In genomic region chr2:62383843-62384242, GRCh38 we compare ENCODE assay signal across 20 cellular contexts.
DNase-seq lines count a peak whose midpoint lies in the region; ATAC-seq and TF ChIP-seq lines count a peak whose summit lies in the region.
"Had no signal": no experiment of that assay in that cellular context is flagged by ENCODE, and none has a peak within 500 bp of the region (broad histone marks: within the 10 kb centered on the region; RNA-seq: fewer than 3 reads in every experiment).

No MANE protein-coding gene starts in this region.

- DNase-seq in MCF 10A (ENCODE audit: unreplicated experiment): peak; percentile 3
- no peak for DNase-seq in breast epithelium (ENCODE audit: low spot score in 2 of 2)
- peak; percentile 43 for DNase-seq in T1000 (lab: John Stamatoyannopoulos, UW)
- peak; percentile 1 for DNase-seq in fibroblast of pulmonary artery (ENCODE audit: low read depth)
- DNase-seq in HuH-7.5 (ENCODE audit: low spot score): no peak
- no peak for DNase-seq in left lung
- no peak for DNase-seq in COLO668 (lab: John Stamatoyannopoulos, UW; ENCODE audit: unreplicated experiment)
- DNase-seq: activated CD4-positive, alpha-beta T cell treated with anti-CD3 and anti-CD28 coated beads, Interleukin-2, amount 50 U/mL, for 48 hours; activated T-cell treated with anti-CD3 and anti-CD28 coated beads, Interleukin-2, amount 50 U/mL, for 4 hours; lower lobe of right lung; naive thymus-derived CD4-positive, alpha-beta T cell; NCI-H187 treated with DMSO at 0.1 percent for 48 hours; Right ventricle myocardium superior; stimulated activated CD8-positive, alpha-beta memory T cell treated with anti-CD3 and anti-CD28 coated beads, Interleukin-4, amount 100 ng/mL, for 48 hours; T-cell; testis; WERI-Rb-1 had no signal

- ATAC-seq in GM21619 (IDR thresholded peaks at IDR 0.05; ENCODE audit: unreplicated experiment): no peak
- no peak for ATAC-seq in left lung
- ATAC-seq: activated T-cell treated with anti-CD3 and anti-CD28 coated beads, Interleukin-2, amount 50 U/mL, for 4 hours; lower lobe of right lung; naive thymus-derived CD4-positive, alpha-beta T cell; T-cell had no signal

- H3K9me3 ChIP-seq in breast epithelium (no peaks in the 10 kb centered on the region), left lung (peaks cover 0 to 7% of the 10 kb centered on the region in 2 donors)
- H3K9me3 ChIP-seq: lower lobe of right lung, testis had no signal

- H3K27me3 Mint-ChIP-seq in MCF 10A (ENCODE audit: insufficient read depth, unreplicated experiment): no peaks in the 10 kb centered on the region
- H3K27me3 Mint-ChIP-seq: activated naive CD4-positive, alpha-beta T cell treated with anti-CD3 and anti-CD28 coated beads, Interleukin-2, amount 50 U/mL, for 24 hours had no signal

- no peaks in the 10 kb centered on the region for H3K36me3 ChIP-seq in breast epithelium
- no peaks in the 10 kb centered on the region for H3K36me3 ChIP-seq in left lung
- H3K36me3 ChIP-seq: BLaER1 treated with 17β-estradiol and CSF1 and Interleukin-3, amounts not matched to agents 10 nM and 100 nM; lower lobe of right lung; WERI-Rb-1 had no signal

- H3K27ac ChIP-seq in breast epithelium (no peak overlapping the region), left lung (no peak overlapping the region)
- H3K27ac ChIP-seq: BLaER1 treated with 17β-estradiol and CSF1 and Interleukin-3, amounts not matched to agents 10 nM and 100 nM; lower lobe of right lung; testis; WERI-Rb-1 had no signal

- TF ChIP-seq CTCF in MCF 10A (IDR thresholded peaks at IDR 0.05; ENCODE audit: unreplicated experiment) (no peak), breast epithelium (IDR thresholded peaks at IDR 0.05) (no peak), fibroblast of pulmonary artery (IDR thresholded peaks at IDR 0.05; ENCODE audit: low read length, missing control alignments) (no peak), left lung (IDR thresholded peaks at IDR 0.05) (no peak)

- H3K4me3 ChIP-seq in breast epithelium (no peak overlapping the region), fibroblast of pulmonary artery (replicated peaks; ENCODE audit: low read depth, low read length) (no peak overlapping the region), left lung (no peak overlapping the region)
- H3K4me3 ChIP-seq: BLaER1 treated with 17β-estradiol and CSF1 and Interleukin-3, amounts not matched to agents 10 nM and 100 nM; lower lobe of right lung; testis had no signal

- H3K4me1 ChIP-seq in breast epithelium (no peaks in the 10 kb centered on the region), left lung (no peaks in the 10 kb centered on the region)
- H3K4me1 ChIP-seq: lower lobe of right lung, testis had no signal

- H3K4me3 Mint-ChIP-seq in MCF 10A (ENCODE audit: unreplicated experiment): no peak overlapping the region
- H3K4me3 Mint-ChIP-seq: activated naive CD4-positive, alpha-beta T cell treated with anti-CD3 and anti-CD28 coated beads, Interleukin-2, amount 50 U/mL, for 24 hours; activated T-cell treated with anti-CD3 and anti-CD28 coated beads, Interleukin-2, amount 50 U/mL, for 4 hours; naive thymus-derived CD4-positive, alpha-beta T cell; T-cell had no signal

- H3K27me3 ChIP-seq in breast epithelium (no peaks in the 10 kb centered on the region), left lung (no peaks in the 10 kb centered on the region)
- H3K27me3 ChIP-seq: BLaER1 treated with 17β-estradiol and CSF1 and Interleukin-3, amounts not matched to agents 10 nM and 100 nM; testis had no signal

- no peaks in the 10 kb centered on the region for H3K36me3 Mint-ChIP-seq in MCF 10A (ENCODE audit: insufficient read depth, unreplicated experiment)
- H3K36me3 Mint-ChIP-seq: T-cell had no signal

- no TSS peak for BruUV-seq in MCF 10A (replicated peaks; lab: Mats Ljungman, UMichigan)

- POLR2A ChIA-PET in MCF 10A (lab: Yijun Ruan, JAX): no interaction called here

- CTCF ChIA-PET in MCF 10A (lab: Yijun Ruan, JAX): no interaction called here

- H3K9me3 Mint-ChIP-seq in MCF 10A (ENCODE audit: unreplicated experiment): peaks cover 7% of the 10 kb centered on the region

- H3K4me1 Mint-ChIP-seq in MCF 10A (ENCODE audit: insufficient read depth, unreplicated experiment): no peaks in the 10 kb centered on the region
- H3K4me1 Mint-ChIP-seq: activated naive CD4-positive, alpha-beta T cell treated with anti-CD3 and anti-CD28 coated beads, Interleukin-2, amount 50 U/mL, for 24 hours; naive thymus-derived CD4-positive, alpha-beta T cell; T-cell had no signal

- intact Hi-C loops in MCF 10A (cut with micrococcal nuclease) (no loop called here), breast epithelium (cut with DNase I; ENCODE audit: low total_unique reads) (no loop called here), left lung (cut with DNase I) (no loop called here)

- no peak for TF ChIP-seq POLR2A in breast epithelium (IDR thresholded peaks at IDR 0.05)

- H3K27ac Mint-ChIP-seq in MCF 10A (ENCODE audit: low read depth, unreplicated experiment): no peak overlapping the region
- H3K27ac Mint-ChIP-seq: activated naive CD4-positive, alpha-beta T cell treated with anti-CD3 and anti-CD28 coated beads, Interleukin-2, amount 50 U/mL, for 24 hours; naive thymus-derived CD4-positive, alpha-beta T cell; T-cell had no signal

Comparison
In these comparisons a context has a peak if more than half of its experiments do, and no peak if none do; other contexts are left out.
1. DNase-seq: peak in MCF 10A (single experiment), T1000 (single experiment) and fibroblast of pulmonary artery (single experiment); none in breast epithelium (0 of 2), HuH-7.5 (single experiment), left lung (0 of 2) and COLO668 (single experiment).